ENCODE assay signal across 8 cellular contexts in the genomic region with DNA sequence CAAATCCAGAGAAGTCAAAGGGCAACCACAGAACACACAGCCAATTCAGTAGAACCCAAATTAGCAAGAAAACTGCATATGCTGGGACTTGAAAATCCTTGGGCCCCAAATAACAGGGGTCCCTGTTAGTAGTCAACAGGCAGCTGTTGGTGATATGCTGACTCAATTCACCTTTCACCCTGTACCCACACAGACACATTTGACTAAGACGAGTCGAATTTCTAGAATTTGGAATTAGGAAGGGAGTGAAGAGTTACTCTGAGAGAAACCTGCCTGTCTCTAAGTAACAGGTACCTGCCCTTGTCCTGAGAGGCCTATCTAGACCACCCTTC. TPM values are rescaled to one million over a fixed set of nuclear protein-coding genes. Genes with fewer than 3 reads are reported as not detected.
DNase-seq lines count a peak whose midpoint lies in the region; ATAC-seq and TF ChIP-seq lines count a peak whose summit lies in the region.

No MANE protein-coding gene starts in this region.

- DNase-seq in right atrium auricular region (ENCODE audit: low spot score), result no peak
- no peak for DNase-seq in left ventricle myocardium superior
- peak; percentile 5 for DNase-seq in mesenteric fat pad (ENCODE audit: low spot score)
- no peak for DNase-seq in uterus
- no peak for DNase-seq in iPS-NIHi7 (ENCODE audit: extremely low spot score)
- no peak for DNase-seq in substantia nigra (lab: John Stamatoyannopoulos, UW)
- DNase-seq in COLO829 (ENCODE audit: low spot score), result no peak

- H3K27me3 ChIP-seq in right atrium auricular region (no peaks in the 10 kb centered on the region), uterus (no peaks in the 10 kb centered on the region)

- H3K36me3 ChIP-seq in right atrium auricular region (peaks cover 4% of the 10 kb centered on the region), uterus (no peaks in the 10 kb centered on the region)

- H3K9me3 ChIP-seq in right atrium auricular region (no peaks in the 10 kb centered on the region), uterus (no peaks in the 10 kb centered on the region)

- intact Hi-C loops in left ventricle myocardium superior (cut with micrococcal nuclease), result no loop called here
- intact Hi-C loops in uterus (cut with DNase I; ENCODE audit: low total_unique reads), result loop anchor here (10.0 kb wide), 1 partner anchor 88 kb away; a partner anchor contains a TSS

- H3K4me3 ChIP-seq in right atrium auricular region (peak overlapping the region in 1 of 2 donors; percentile 100), uterus (no peak overlapping the region)

- ATAC-seq in left ventricle myocardium superior, result no peak

- no peak for TF ChIP-seq POLR2A in uterus (IDR thresholded peaks at IDR 0.05)

- peaks cover 0 to 39% of the 10 kb centered on the region in 2 donors for H3K4me1 ChIP-seq in right atrium auricular region
- peaks cover 17 to 19% of the 10 kb centered on the region in 2 donors for H3K4me1 ChIP-seq in uterus

- no peak for TF ChIP-seq CTCF in right atrium auricular region (IDR thresholded peaks at IDR 0.05)
- no peak for TF ChIP-seq CTCF in uterus (IDR thresholded peaks at IDR 0.05)

- H3K27ac ChIP-seq in right atrium auricular region (peak overlapping the region; percentile 100), angular gyrus (ENCODE audit: low read depth, low read length) (peak overlapping the region; percentile 66), uterus (peak overlapping the region; percentile 98 to 100), substantia nigra (ENCODE audit: low read depth, low read length, poor library complexity, severe bottlenecking) (no peak overlapping the region)

RNA-seq across cellular contexts. Expression of a gene that starts 0.8 kb away (rescaled TPM):
- total RNA-seq in right atrium auricular region (100 to 1,000 TPM; 150 to 157 TPM), left ventricle myocardium superior (233 TPM), mesenteric fat pad (280 TPM), uterus (100 to 1,000 TPM in 3 of 4 donors, 10 to 100 TPM in 1; 57.6 to 252 (median 174) TPM)

RNA-seq across cellular contexts. Expression of a gene that starts 6.5 kb away (rescaled TPM):
- total RNA-seq in right atrium auricular region, result 1 to 10 TPM in 1 of 2 donors, under 1 TPM in 1; 0.89 to 1.9 TPM
- 4.4 TPM for total RNA-seq in left ventricle myocardium superior
- 11.3 TPM for total RNA-seq in mesenteric fat pad
- total RNA-seq in uterus, result 10 to 100 TPM in 1 of 4 donors, 1 to 10 TPM in 3; 1.8 to 29.1 (median 8.3) TPM

RNA-seq across cellular contexts. Expression of a gene that starts 23.1 kb away (rescaled TPM):
- 10 to 100 TPM in 1 of 2 donors, 1 to 10 TPM in 1; 9.0 to 12.3 TPM for total RNA-seq in right atrium auricular region
- total RNA-seq in left ventricle myocardium superior, result 9.5 TPM
- total RNA-seq in mesenteric fat pad, result 15.2 TPM
- total RNA-seq in uterus, result 10 to 100 TPM in 3 of 4 donors, 1 to 10 TPM in 1; 2.8 to 21.5 (median 14.6) TPM

RNA-seq across cellular contexts. Expression of a gene that starts 29.7 kb away (rescaled TPM):
- total RNA-seq in right atrium auricular region (100 to 1,000 TPM; 114 to 115 TPM), left ventricle myocardium superior (150 TPM), mesenteric fat pad (95.4 TPM), uterus (100 to 1,000 TPM in 1 of 4 donors, 10 to 100 TPM in 3; 58.4 to 107 (median 63.4) TPM)

RNA-seq across cellular contexts. Expression of a gene that starts 42.4 kb away (rescaled TPM):
- total RNA-seq in right atrium auricular region, result 10 to 100 TPM; 19.6 to 22.2 TPM
- total RNA-seq in left ventricle myocardium superior, result 15.6 TPM
- 27.7 TPM for total RNA-seq in mesenteric fat pad
- total RNA-seq in uterus, result 10 to 100 TPM in 1 of 4 donors, 1 to 10 TPM in 1, under 1 TPM in 2; 0.51 to 14.8 (median 4.1) TPM
